Comparison of ENCODE assay signal across 13 cellular contexts in genomic region chr18:13100942-13101658, GRCh38.
DNase-seq lines count a peak whose midpoint lies in the region; ATAC-seq and TF ChIP-seq lines count a peak whose summit lies in the region.
"Had no signal": no experiment of that assay in that cellular context is flagged by ENCODE, and none has a peak within 500 bp of the region (broad histone marks: within the 10 kb centered on the region; RNA-seq: fewer than 3 reads in every experiment).

No MANE protein-coding gene starts in this region.

- intact Hi-C loops in heart right ventricle (cut with DNase I) (loop anchor here in 2 of 10 donors (10.0 kb wide), 1 partner anchor 96 kb away; no protein-coding TSS in a partner anchor), left ventricle myocardium inferior (cut with micrococcal nuclease) (no loop called here)

- TF ChIP-seq CTCF in heart right ventricle (IDR thresholded peaks at IDR 0.05) (no peak), left ventricle myocardium inferior (IDR thresholded peaks at IDR 0.05; ENCODE audit: borderline replicate concordance) (no peak), neural crest cell (conservative IDR thresholded peaks at IDR 0.05) (no peak)

- no peak for DNase-seq in activated naive CD4-positive, alpha-beta T cell treated with anti-CD3 and anti-CD28 coated beads, Interleukin-2, amount 10 ng/mL, durations not matched to agents 7 days and 5 days
- DNase-seq in heart right ventricle (no peak), left ventricle myocardium inferior (no peak), neural crest cell (ENCODE audit: low read depth, low spot score) (no peak), substantia nigra (lab: John Stamatoyannopoulos, UW) (no peak)
- DNase-seq: ACHN; CD4-positive, CD25-positive, alpha-beta regulatory T cell; DMS53; GF-D8 had no signal

- 80 to 84% methylated on average over 14 of the region's 14 CpGs for WGBS in heart right ventricle, 2 donors

- H3K9me3 ChIP-seq in heart right ventricle (no peaks in the 10 kb centered on the region), left ventricle myocardium inferior (replicated peaks) (no peaks in the 10 kb centered on the region)
- H3K9me3 ChIP-seq: HAP-1 had no signal

- H3K27me3 Mint-ChIP-seq in activated naive CD4-positive, alpha-beta T cell treated with anti-CD3 and anti-CD28 coated beads, Interleukin-2, amount 50 U/mL, for 24 hours: no peaks in the 10 kb centered on the region
- H3K27me3 Mint-ChIP-seq in activated naive CD4-positive, alpha-beta T cell treated with anti-CD3 and anti-CD28 coated beads, Interleukin-2, amount 10 ng/mL, durations not matched to agents 7 days and 5 days: no peaks in the 10 kb centered on the region
- no peaks in the 10 kb centered on the region for H3K27me3 Mint-ChIP-seq in neural crest cell (ENCODE audit: low read depth)
- H3K27me3 Mint-ChIP-seq: CD4-positive, CD25-positive, alpha-beta regulatory T cell had no signal

- H3K4me1 ChIP-seq in heart right ventricle (peaks cover 0 to 13% (median 4%) of the 10 kb centered on the region in 9 donors), left ventricle myocardium inferior (peaks cover 18% of the 10 kb centered on the region)
- H3K4me1 ChIP-seq: BLaER1 treated with 17β-estradiol and CSF1 and Interleukin-3, amounts not matched to agents 10 nM and 100 nM; HAP-1 had no signal

- H3K36me3 ChIP-seq in heart right ventricle (peaks cover 0 to 95% (median 43%) of the 10 kb centered on the region in 9 donors), left ventricle myocardium inferior (peaks cover 83% of the 10 kb centered on the region)

- H3K27me3 ChIP-seq in heart right ventricle: no peaks in the 10 kb centered on the region
- no peaks in the 10 kb centered on the region for H3K27me3 ChIP-seq in left ventricle myocardium inferior (ENCODE audit: low read depth)
- H3K27me3 ChIP-seq: BLaER1 treated with 17β-estradiol and CSF1 and Interleukin-3, amounts not matched to agents 10 nM and 100 nM had no signal

- no peaks in the 10 kb centered on the region for H3K9me3 Mint-ChIP-seq in activated naive CD4-positive, alpha-beta T cell treated with anti-CD3 and anti-CD28 coated beads, Interleukin-2, amount 50 U/mL, for 24 hours
- peaks cover under 1% of the 10 kb centered on the region for H3K9me3 Mint-ChIP-seq in activated naive CD4-positive, alpha-beta T cell treated with anti-CD3 and anti-CD28 coated beads, Interleukin-2, amount 10 ng/mL, durations not matched to agents 7 days and 5 days
- H3K9me3 Mint-ChIP-seq in neural crest cell: no peaks in the 10 kb centered on the region

- H3K27ac Mint-ChIP-seq in activated naive CD4-positive, alpha-beta T cell treated with anti-CD3 and anti-CD28 coated beads, Interleukin-2, amount 50 U/mL, for 24 hours: peak overlapping the region; percentile 23
- H3K27ac Mint-ChIP-seq in activated naive CD4-positive, alpha-beta T cell treated with anti-CD3 and anti-CD28 coated beads, Interleukin-2, amount 10 ng/mL, durations not matched to agents 7 days and 5 days: no peak overlapping the region
- peak overlapping the region; percentile 22 for H3K27ac Mint-ChIP-seq in neural crest cell (ENCODE audit: unreplicated experiment)

- H3K27ac ChIP-seq in heart right ventricle (no peak overlapping the region), left ventricle myocardium inferior (replicated peaks) (no peak overlapping the region), substantia nigra (ENCODE audit: low read depth, low read length, poor library complexity, severe bottlenecking) (no peak overlapping the region)
- H3K27ac ChIP-seq: BLaER1 treated with 17β-estradiol and CSF1 and Interleukin-3, amounts not matched to agents 10 nM and 100 nM had no signal

- H3K36me3 Mint-ChIP-seq in activated naive CD4-positive, alpha-beta T cell treated with anti-CD3 and anti-CD28 coated beads, Interleukin-2, amount 50 U/mL, for 24 hours: peaks cover 34% of the 10 kb centered on the region
- peaks cover 80% of the 10 kb centered on the region for H3K36me3 Mint-ChIP-seq in activated naive CD4-positive, alpha-beta T cell treated with anti-CD3 and anti-CD28 coated beads, Interleukin-2, amount 10 ng/mL, durations not matched to agents 7 days and 5 days
- H3K36me3 Mint-ChIP-seq in neural crest cell (ENCODE audit: low read depth): peaks cover 59% of the 10 kb centered on the region

- no peak overlapping the region for H3K4me3 ChIP-seq in heart right ventricle
- H3K4me3 ChIP-seq in left ventricle myocardium inferior: no peak overlapping the region
- H3K4me3 ChIP-seq: BLaER1 treated with 17β-estradiol and CSF1 and Interleukin-3, amounts not matched to agents 10 nM and 100 nM; HAP-1 had no signal

- H3K4me3 Mint-ChIP-seq in activated naive CD4-positive, alpha-beta T cell treated with anti-CD3 and anti-CD28 coated beads, Interleukin-2, amount 50 U/mL, for 24 hours: no peak overlapping the region
- H3K4me3 Mint-ChIP-seq in activated naive CD4-positive, alpha-beta T cell treated with anti-CD3 and anti-CD28 coated beads, Interleukin-2, amount 10 ng/mL, durations not matched to agents 7 days and 5 days: no peak overlapping the region
- H3K4me3 Mint-ChIP-seq in neural crest cell: no peak overlapping the region
- H3K4me3 Mint-ChIP-seq: CD4-positive, CD25-positive, alpha-beta regulatory T cell had no signal

- CTCF ChIA-PET in activated naive CD4-positive, alpha-beta T cell treated with anti-CD3 and anti-CD28 coated beads, Interleukin-2, amount 10 ng/mL, durations not matched to agents 7 days and 5 days (lab: Charles Lee): no interaction called here

- peak in 7 of 8 donors; percentile 22 to 86 (median 73) for ATAC-seq in heart right ventricle
- no peak for ATAC-seq in GM21381 (IDR thresholded peaks at IDR 0.05; ENCODE audit: unreplicated experiment)

- no peaks in the 10 kb centered on the region for H3K4me1 Mint-ChIP-seq in activated naive CD4-positive, alpha-beta T cell treated with anti-CD3 and anti-CD28 coated beads, Interleukin-2, amount 50 U/mL, for 24 hours
- peaks cover under 1% of the 10 kb centered on the region for H3K4me1 Mint-ChIP-seq in activated naive CD4-positive, alpha-beta T cell treated with anti-CD3 and anti-CD28 coated beads, Interleukin-2, amount 10 ng/mL, durations not matched to agents 7 days and 5 days
- H3K4me1 Mint-ChIP-seq in neural crest cell: no peaks in the 10 kb centered on the region
